ENCODE assay signal across 18 cellular contexts in the genomic region with DNA sequence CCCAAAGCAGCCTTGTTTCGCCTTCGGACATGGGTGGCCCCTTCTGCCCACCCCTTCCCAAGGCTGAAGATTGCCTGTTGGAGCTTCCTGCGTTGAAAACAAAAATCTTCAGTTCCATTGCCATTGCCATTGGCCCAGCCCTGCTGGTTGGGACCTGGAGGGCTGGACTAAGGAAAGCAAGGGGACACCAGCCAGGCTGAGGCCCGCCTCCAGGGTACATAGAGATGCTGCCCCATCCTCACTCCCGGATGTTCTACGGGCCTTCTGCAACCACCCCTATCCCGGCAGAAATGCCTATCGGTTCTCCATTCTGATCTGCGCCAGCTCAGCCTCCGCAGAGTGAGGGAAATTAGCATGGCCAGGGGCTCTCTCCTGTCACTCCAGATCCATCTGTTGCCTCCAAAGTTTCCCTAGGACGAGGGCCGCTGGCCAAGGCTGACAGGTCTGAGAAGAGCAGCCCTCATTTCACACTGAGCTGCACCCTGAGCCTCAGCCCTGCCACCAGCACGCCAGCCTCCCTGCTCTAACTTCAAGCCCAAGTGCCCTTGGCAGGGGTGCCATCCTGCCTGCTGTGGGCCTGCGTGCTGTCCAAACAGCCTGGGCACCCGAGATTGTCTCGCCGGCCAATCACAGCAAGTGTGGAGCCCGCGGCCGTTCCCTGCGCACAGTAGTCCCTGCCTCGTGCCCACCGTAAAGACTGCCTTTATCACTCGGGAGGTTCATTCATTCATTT.
"Had no signal": no experiment of that assay in that cellular context is flagged by ENCODE, and none has a peak within 500 bp of the region (broad histone marks: within the 10 kb centered on the region; RNA-seq: fewer than 3 reads in every experiment).

No MANE protein-coding gene starts in this region.

- H3K9me3 ChIP-seq: psoas muscle, thoracic aorta, upper lobe of left lung had no signal

- H3K4me3 Mint-ChIP-seq: activated CD4-positive, alpha-beta memory T cell treated with anti-CD3 and anti-CD28 coated beads, Interleukin-2, amount 10 ng/mL, durations not matched to agents 7 days and 5 days; activated naive CD4-positive, alpha-beta T cell treated with anti-CD3 and anti-CD28 coated beads, Interleukin-2, amount 10 ng/mL, durations not matched to agents 7 days and 5 days; activated T-cell treated with anti-CD3 and anti-CD28 coated beads, Interleukin-2, amount 50 U/mL, for 24 hours; stimulated activated naive B cell treated with anti-CD40 and anti-IgM and Interleukin-4, amounts not matched to agents 10 μg/mL and 1 μg/mL and 100 μg/mL, for 72 hours had no signal

- DNase-seq: activated CD4-positive, alpha-beta memory T cell treated with anti-CD3 and anti-CD28 coated beads, Interleukin-2, amount 10 ng/mL, durations not matched to agents 7 days and 5 days; activated CD4-positive, alpha-beta T cell treated with anti-CD3 and anti-CD28 coated beads for 48 hours; activated CD4-positive, CD25-positive, alpha-beta regulatory T cell; activated naive CD4-positive, alpha-beta T cell treated with anti-CD3 and anti-CD28 coated beads, Interleukin-2, amount 10 ng/mL, durations not matched to agents 7 days and 5 days; activated T-cell treated with anti-CD3 and anti-CD28 coated beads, Interleukin-2, amount 50 U/mL, for 24 hours; foreskin keratinocyte; psoas muscle; right cardiac atrium; stimulated activated CD4-positive, alpha-beta T cell treated with anti-CD3 and anti-CD28 coated beads, Interleukin-4, amount 100 ng/mL, for 4 hours; stimulated activated naive B cell treated with anti-CD40 and anti-IgM and Interleukin-4, amounts not matched to agents 10 μg/mL and 1 μg/mL and 100 μg/mL, for 72 hours; T-helper 9 cell; upper lobe of left lung had no signal

- H3K36me3 Mint-ChIP-seq: activated naive CD4-positive, alpha-beta T cell treated with anti-CD3 and anti-CD28 coated beads, Interleukin-2, amount 10 ng/mL, durations not matched to agents 7 days and 5 days; stimulated activated naive B cell treated with anti-CD40 and anti-IgM and Interleukin-4, amounts not matched to agents 10 μg/mL and 1 μg/mL and 100 μg/mL, for 72 hours; T-cell had no signal

- ATAC-seq: left lobe of liver; psoas muscle; right cardiac atrium; stimulated activated naive B cell treated with anti-CD40 and anti-IgM and Interleukin-4, amounts not matched to agents 10 μg/mL and 1 μg/mL and 100 μg/mL, for 72 hours; T-cell had no signal

- H3K27ac ChIP-seq: cardiac muscle cell, dorsolateral prefrontal cortex, foreskin keratinocyte, psoas muscle, thoracic aorta, upper lobe of left lung had no signal

- H3K36me3 ChIP-seq: cardiac muscle cell, thoracic aorta, upper lobe of left lung had no signal

- H3K9me3 Mint-ChIP-seq: activated CD4-positive, alpha-beta memory T cell treated with anti-CD3 and anti-CD28 coated beads, Interleukin-2, amount 10 ng/mL, durations not matched to agents 7 days and 5 days; activated naive CD4-positive, alpha-beta T cell treated with anti-CD3 and anti-CD28 coated beads, Interleukin-2, amount 10 ng/mL, durations not matched to agents 7 days and 5 days; activated T-cell treated with anti-CD3 and anti-CD28 coated beads, Interleukin-2, amount 50 U/mL, for 24 hours; activated T-helper 2 cell treated with anti-CD3 and anti-CD28 coated beads, Interferon-gamma antibody, Interleukin-2, Interleukin-4, amounts not matched to agents 10 μg/mL and 5 μg/mL and 100 μg/mL, durations not matched to agents 14 hours and 24 hours and 36 hours; stimulated activated naive B cell treated with anti-CD40 and anti-IgM and Interleukin-4, amounts not matched to agents 10 μg/mL and 1 μg/mL and 100 μg/mL, for 72 hours; T-cell had no signal

- H3K4me1 ChIP-seq: foreskin keratinocyte, psoas muscle, upper lobe of left lung had no signal

- H3K27ac Mint-ChIP-seq: activated CD4-positive, alpha-beta memory T cell treated with anti-CD3 and anti-CD28 coated beads, Interleukin-2, amount 10 ng/mL, durations not matched to agents 7 days and 5 days; activated naive CD4-positive, alpha-beta T cell treated with anti-CD3 and anti-CD28 coated beads, Interleukin-2, amount 10 ng/mL, durations not matched to agents 7 days and 5 days; activated T-cell treated with anti-CD3 and anti-CD28 coated beads, Interleukin-2, amount 50 U/mL, for 24 hours; activated T-helper 2 cell treated with anti-CD3 and anti-CD28 coated beads, Interferon-gamma antibody, Interleukin-2, Interleukin-4, amounts not matched to agents 10 μg/mL and 5 μg/mL and 100 μg/mL, durations not matched to agents 14 hours and 24 hours and 36 hours; stimulated activated naive B cell treated with anti-CD40 and anti-IgM and Interleukin-4, amounts not matched to agents 10 μg/mL and 1 μg/mL and 100 μg/mL, for 72 hours had no signal

- H3K4me3 ChIP-seq: cardiac muscle cell, dorsolateral prefrontal cortex, psoas muscle, thoracic aorta, upper lobe of left lung had no signal

- H3K27me3 ChIP-seq: cardiac muscle cell, upper lobe of left lung had no signal
